ENCODE assay signal across 14 cellular contexts in genomic region chr9:112532427-112532826, GRCh38. TPM values are rescaled to one million over a fixed set of nuclear protein-coding genes. Genes with fewer than 3 reads are reported as not detected.
A peak's percentile ranks its signal among the peaks of the same experiment; 100 is the strongest.
DNase-seq lines count a peak whose midpoint lies in the region; ATAC-seq and TF ChIP-seq lines count a peak whose summit lies in the region.
"Had no signal": no experiment of that assay in that cellular context is flagged by ENCODE, and none has a peak within 500 bp of the region (broad histone marks: within the 10 kb centered on the region; RNA-seq: fewer than 3 reads in every experiment).

No MANE protein-coding gene starts in this region.

- TF ChIP-seq CTCF in A673 (conservative IDR thresholded peaks at IDR 0.05; ENCODE audit: low read depth, low read length) (no peak), brain microvascular endothelial cell (IDR thresholded peaks at IDR 0.05; ENCODE audit: low read depth, low read length, missing control alignments) (no peak), liver (IDR thresholded peaks at IDR 0.05; ENCODE audit: low read depth, low read length, missing input control) (no peak)

- no peak overlapping the region for H3K4me3 Mint-ChIP-seq in activated CD4-positive, alpha-beta memory T cell treated with anti-CD3 and anti-CD28 coated beads for 36 hours
- H3K4me3 Mint-ChIP-seq: B cell had no signal

- peaks cover 6% of the 10 kb centered on the region for H3K4me1 Mint-ChIP-seq in activated CD4-positive, alpha-beta memory T cell treated with anti-CD3 and anti-CD28 coated beads for 36 hours (ENCODE audit: low read depth)

- POLR2A ChIA-PET in A673 (lab: Charles Lee; ENCODE audit: low non-redundant PET): interaction anchor here (0.6 kb wide), 1 partner anchor 45 kb away, joined by 6 read pairs; no protein-coding TSS in a partner anchor
- POLR2A ChIA-PET in activated CD4-positive, alpha-beta memory T cell treated with anti-CD3 and anti-CD28 coated beads for 36 hours (lab: Charles Lee): no interaction called here

- no peak for TF ChIP-seq EP300 in Ishikawa (IDR thresholded peaks at IDR 0.05; ENCODE audit: borderline replicate concordance)

- CTCF ChIA-PET in A673 (lab: Charles Lee): interaction anchor here (0.6 kb wide), 1 partner anchor 198 kb away, joined by 14 read pairs; no protein-coding TSS in a partner anchor
- CTCF ChIA-PET in activated CD4-positive, alpha-beta memory T cell treated with anti-CD3 and anti-CD28 coated beads for 36 hours (lab: Charles Lee): no interaction called here

- no peak overlapping the region for H3K27ac Mint-ChIP-seq in activated CD4-positive, alpha-beta memory T cell treated with anti-CD3 and anti-CD28 coated beads for 36 hours
- H3K27ac Mint-ChIP-seq: B cell had no signal

- no peaks in the 10 kb centered on the region for H3K9me3 Mint-ChIP-seq in activated CD4-positive, alpha-beta memory T cell treated with anti-CD3 and anti-CD28 coated beads for 36 hours

- H3K27ac ChIP-seq in A673 (ENCODE audit: low read depth, low read length, poor library complexity, severe bottlenecking) (peak overlapping the region; percentile 20), brain microvascular endothelial cell (no peak overlapping the region), liver (ENCODE audit: low read depth in 1 of 2, low read length in 2 of 2) (peak overlapping the region; percentile 40 to 42)

- no peaks in the 10 kb centered on the region for H3K27me3 ChIP-seq in A673 (replicated peaks; ENCODE audit: insufficient read depth, low read depth, low read length, poor library complexity)
- H3K27me3 ChIP-seq in brain microvascular endothelial cell (replicated peaks): no peaks in the 10 kb centered on the region
- H3K27me3 ChIP-seq in liver (ENCODE audit: control insufficient read depth in 4 of 4, insufficient read depth in 4 of 4, low read length in 3 of 4): no peaks in the 10 kb centered on the region

- H3K4me3 ChIP-seq in A673 (ENCODE audit: low read depth, low read length, poor library complexity, severe bottlenecking) (no peak overlapping the region), brain microvascular endothelial cell (ENCODE audit: low read depth, low read length) (no peak overlapping the region), liver (ENCODE audit: low read depth in 1 of 3, low read length in 3 of 3) (no peak overlapping the region)

- BruUV-seq in A673 (replicated peaks; lab: Mats Ljungman, UMichigan): no TSS peak

- 13% methylated on average over 1 of the region's 1 CpG for WGBS in liver

- in situ Hi-C loops in brain microvascular endothelial cell (cut with HindIII; ENCODE audit: low pct_ligation_motif_present, low sequenced_read_pairs): no loop called here

- no peaks in the 10 kb centered on the region for H3K36me3 Mint-ChIP-seq in activated CD4-positive, alpha-beta memory T cell treated with anti-CD3 and anti-CD28 coated beads for 36 hours

- intact Hi-C loops in A673 (cut with micrococcal nuclease; ENCODE audit: unreplicated experiment): no loop called here
- intact Hi-C loops in activated CD4-positive, alpha-beta memory T cell treated with anti-CD3 and anti-CD28 coated beads for 36 hours (cut with micrococcal nuclease): no loop called here

- H3K36me3 ChIP-seq in A673 (ENCODE audit: insufficient read depth, low read length, poor library complexity, severe bottlenecking) (no peaks in the 10 kb centered on the region), brain microvascular endothelial cell (replicated peaks) (no peaks in the 10 kb centered on the region), liver (ENCODE audit: control insufficient read depth in 4 of 4, insufficient read depth in 3 of 4, low read depth in 1 of 4, low read length in 3 of 4) (no peaks in the 10 kb centered on the region)

- DNase-seq in A673 (ENCODE audit: low spot score) (peak; percentile 68), brain microvascular endothelial cell (peak; percentile 61), D341Med (ENCODE audit: low spot score) (no peak)
- no peak for DNase-seq in activated CD4-positive, alpha-beta memory T cell treated with anti-CD3 and anti-CD28 coated beads for 36 hours
- DNase-seq in stimulated activated naive CD8-positive, alpha-beta T cell treated with anti-CD3 and anti-CD28 coated beads, Interleukin-15, Interleukin-2, amounts not matched to agents 100 U/mL and 50 U/mL, for 24 hours: no peak
- DNase-seq: activated CD4-positive, alpha-beta T cell treated with anti-CD3 and anti-CD28 coated beads for 4 hours; activated naive CD4-positive, alpha-beta T cell treated with Interleukin-2 at 50 U/mL for 16 hours; dermis blood vessel endothelial cell; Kasumi-1; NCI-H526 had no signal

- no peaks in the 10 kb centered on the region for H3K27me3 Mint-ChIP-seq in activated CD4-positive, alpha-beta memory T cell treated with anti-CD3 and anti-CD28 coated beads for 36 hours
- H3K27me3 Mint-ChIP-seq: B cell had no signal

- TF ChIP-seq RAD21 in Ishikawa (IDR thresholded peaks at IDR 0.05; ENCODE audit: low read depth) (no peak), liver (IDR thresholded peaks at IDR 0.05) (peak; percentile 45 to 63)

- no peak for ATAC-seq in HG03095 (IDR thresholded peaks at IDR 0.05; ENCODE audit: unreplicated experiment)
- ATAC-seq in stimulated activated naive CD8-positive, alpha-beta T cell treated with anti-CD3 and anti-CD28 coated beads, Interleukin-15, Interleukin-2, amounts not matched to agents 100 U/mL and 50 U/mL, for 24 hours: no peak

- H3K9me3 ChIP-seq in A673 (ENCODE audit: low read depth, low read length, poor library complexity, severe bottlenecking): no peaks in the 10 kb centered on the region
- no peaks in the 10 kb centered on the region for H3K9me3 ChIP-seq in liver (ENCODE audit: control insufficient read depth in 4 of 4, low read length in 3 of 4)

- H3K4me1 ChIP-seq in A673 (ENCODE audit: insufficient read depth, low read length, poor library complexity, severe bottlenecking) (peaks cover 45% of the 10 kb centered on the region), liver (ENCODE audit: control insufficient read depth in 4 of 4, insufficient read depth in 4 of 4, low read length in 3 of 4) (peaks cover 3 to 13% (median 8%) of the 10 kb centered on the region in 4 donors)

- no peak overlapping the region for H3K9ac ChIP-seq in liver (ENCODE audit: low read depth in 1 of 2, low read length in 2 of 2)

TF ChIP-seq in Ishikawa, 13 proteins besides CTCF, POLR2A, EP300 and RAD21:
- TF ChIP-seq CEBPB (IDR thresholded peaks at IDR 0.05) (peak; percentile 25; the same call in 1 of the 2 replicates), TCF12 (IDR thresholded peaks at IDR 0.05; ENCODE audit: low read depth) (no peak)

TF ChIP-seq in liver, 16 proteins besides CTCF, POLR2A, EP300 and RAD21 (continues in another document):
- TF ChIP-seq FOXA1 (IDR thresholded peaks at IDR 0.05) (no peak), YY1 (IDR thresholded peaks at IDR 0.05) (peak; percentile 72), TAF1 (conservative IDR thresholded peaks at IDR 0.05) (peak; percentile 70), ZBTB33 (IDR thresholded peaks at IDR 0.05) (peak; percentile 67), SP1 (IDR thresholded peaks at IDR 0.05) (peak; percentile 54), JUND (IDR thresholded peaks at IDR 0.05) (peak; percentile 41 to 56), ATF3 (IDR thresholded peaks at IDR 0.05) (peak; percentile 39), GABPA (IDR thresholded peaks at IDR 0.05 in 1 of 2, conservative IDR thresholded peaks at IDR 0.05 in 1 of 2) (no peak), NR2F2 (IDR thresholded peaks at IDR 0.05) (no peak), RXRA (IDR thresholded peaks at IDR 0.05) (peak; percentile 46 to 63), MAX (IDR thresholded peaks at IDR 0.05) (peak; percentile 53), EGR1 (IDR thresholded peaks at IDR 0.05; ENCODE audit: low read depth in 2 of 2) (no peak), FOXA2 (IDR thresholded peaks at IDR 0.05) (peak; percentile 43), HNF4G (IDR thresholded peaks at IDR 0.05) (peak; percentile 32), HNF4A (conservative IDR thresholded peaks at IDR 0.05) (peak; percentile 71 to 76)

RNA-seq across cellular contexts. Expression of gene KIAA1958, which starts 45.8 kb away (rescaled TPM):
- total RNA-seq in A673 (2021) (28.6 and 30.7 TPM in 2 replicates), liver (1 to 10 TPM; 4.5 to 7.1 TPM)
- 1 to 10 TPM in 1 of 2 donors, under 1 TPM in 1; 0.99 to 2.1 TPM for polyA plus RNA-seq in liver
- 1 to 10 TPM; 6.1 to 6.5 TPM for total RNA-seq in activated CD4-positive, alpha-beta memory T cell treated with anti-CD3 and anti-CD28 coated beads for 36 hours

Comparison
In these comparisons a context has a peak if more than half of its experiments do, and no peak if none do; other contexts are left out.
1. DNase-seq: peak in A673 (single experiment) and brain microvascular endothelial cell (single experiment); none in activated CD4-positive, alpha-beta memory T cell treated with anti-CD3 and anti-CD28 coated beads for 36 hours (single experiment), stimulated activated naive CD8-positive, alpha-beta T cell treated with anti-CD3 and anti-CD28 coated beads, Interleukin-15, Interleukin-2, amounts not matched to agents 100 U/mL and 50 U/mL, for 24 hours (single experiment) and D341Med (single experiment).